In the genomic region with DNA sequence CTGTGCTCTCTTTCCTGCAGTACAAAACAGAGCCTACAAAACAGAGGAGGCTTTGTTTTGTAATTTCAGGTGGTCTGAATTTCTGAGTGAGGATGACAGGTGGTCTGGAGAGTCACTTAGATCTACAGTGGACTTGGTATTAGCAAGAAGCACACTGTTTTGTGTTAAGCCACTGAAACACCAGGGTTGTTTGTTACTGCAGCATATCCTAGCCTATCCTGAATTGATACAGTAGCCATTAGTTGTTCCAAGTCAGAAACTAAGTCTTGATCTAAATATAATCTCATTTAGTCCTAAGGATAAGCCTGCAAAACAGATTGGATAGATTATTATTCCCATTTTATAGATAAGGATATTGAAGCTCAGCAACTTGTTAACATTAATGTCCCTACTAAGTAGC, we compare ENCODE assay signal across 27 cellular contexts.
"Had no signal": no experiment of that assay in that cellular context is flagged by ENCODE, and none has a peak within 500 bp of the region (broad histone marks: within the 10 kb centered on the region; RNA-seq: fewer than 3 reads in every experiment).

No MANE protein-coding gene starts in this region.

- H3K36me3 ChIP-seq: adrenal gland had no signal

- H3K4me2 ChIP-seq: hepatocyte had no signal

- H2AFZ ChIP-seq: hepatocyte had no signal

- H3K27ac ChIP-seq: adrenal gland, body of pancreas, epithelial cell of prostate, gastroesophageal sphincter, heart right ventricle, hepatocyte, WERI-Rb-1 had no signal

- H3K4me3 ChIP-seq: adrenal gland, body of pancreas, esophagus squamous epithelium, gastroesophageal sphincter, heart right ventricle, hepatocyte had no signal

- H3K4me1 ChIP-seq: body of pancreas had no signal

- H3K9me3 ChIP-seq: adrenal gland, body of pancreas, esophagus squamous epithelium, gastroesophageal sphincter, heart right ventricle had no signal

- DNase-seq: activated B cell treated with CpG ODN at 0.5 μM for 24 hours; activated CD4-positive, alpha-beta T cell treated with anti-CD3 and anti-CD28 coated beads for 48 hours; activated CD4-positive, alpha-beta T cell treated with anti-CD3 and anti-CD28 coated beads, Interleukin-2, amount 50 U/mL, for 1 hour; activated CD4-positive, alpha-beta T cell treated with anti-CD3 and anti-CD28 coated beads, Interleukin-2, amount 50 U/mL, for 48 hours; activated CD8-positive, alpha-beta memory T cell treated with anti-CD3 and anti-CD28 coated beads for 24 hours; activated CD8-positive, alpha-beta T cell treated with anti-CD3 and anti-CD28 coated beads for 36 hours; activated effector memory CD4-positive, alpha-beta T cell treated with Interleukin-2 at 50 U/mL for 16 hours; activated gamma-delta T cell treated with Interleukin-2 at 50 U/mL for 16 hours; activated naive CD4-positive, alpha-beta T cell treated with Interleukin-2 at 50 U/mL for 16 hours; activated naive CD8-positive, alpha-beta T cell treated with anti-CD3 and anti-CD28 coated beads for 36 hours; activated naive CD8-positive, alpha-beta T cell treated with anti-CD3 and anti-CD28 coated beads, Interleukin-2, amount 50 U/mL, for 24 hours; activated T-cell treated with anti-CD3 and anti-CD28 coated beads, Interleukin-2, amount 50 U/mL, for 4 hours; adrenal gland; amygdala; aorta; body of pancreas; caudate nucleus; cortex of kidney; effector CD8-positive, alpha-beta T cell; esophagus squamous epithelium; foreskin melanocyte; heart right ventricle; T1000; WERI-Rb-1 had no signal

- H3K27me3 ChIP-seq: adrenal gland, body of pancreas, esophagus squamous epithelium, gastroesophageal sphincter, heart right ventricle, hepatocyte had no signal
